26 cellular contexts compared by ENCODE assay signal in genomic region chr13:113361406-113361805, GRCh38. TPM values are rescaled to one million over a fixed set of nuclear protein-coding genes. Genes with fewer than 3 reads are reported as not detected.
A peak's percentile ranks its signal among the peaks of the same experiment; 100 is the strongest.
DNase-seq lines count a peak whose midpoint lies in the region; ATAC-seq and TF ChIP-seq lines count a peak whose summit lies in the region.
"Had no signal": no experiment of that assay in that cellular context is flagged by ENCODE, and none has a peak within 500 bp of the region (broad histone marks: within the 10 kb centered on the region; RNA-seq: fewer than 3 reads in every experiment).

No MANE protein-coding gene starts in this region.

- peak; percentile 48 for ATAC-seq in activated naive CD8-positive, alpha-beta T cell treated with anti-CD3 and anti-CD28 coated beads, Interleukin-2, amount 50 U/mL, for 24 hours
- ATAC-seq in WTC11 (no peak), memory B cell (ENCODE audit: low read depth) (peak; percentile 26), Right ventricle myocardium superior (ENCODE audit: poor library complexity) (no peak), GM19467 (IDR thresholded peaks at IDR 0.05; ENCODE audit: unreplicated experiment) (no peak), GM18858 (IDR thresholded peaks at IDR 0.05; ENCODE audit: unreplicated experiment) (no peak)
- ATAC-seq: gastroesophageal sphincter, left lung had no signal

- no peak for TF ChIP-seq CTCF in WTC11 (IDR thresholded peaks at IDR 0.05)

- H3K36me3 Mint-ChIP-seq in activated naive CD8-positive, alpha-beta T cell treated with anti-CD3 and anti-CD28 coated beads, Interleukin-2, amount 50 U/mL, for 24 hours (ENCODE audit: low read depth) = no peaks in the 10 kb centered on the region
- no peaks in the 10 kb centered on the region for H3K36me3 Mint-ChIP-seq in activated naive CD8-positive, alpha-beta T cell treated with anti-CD3 and anti-CD28 coated beads for 36 hours
- H3K36me3 Mint-ChIP-seq in WTC11 = peaks cover 21% of the 10 kb centered on the region
- H3K36me3 Mint-ChIP-seq in memory B cell = peaks cover 1% of the 10 kb centered on the region
- no peaks in the 10 kb centered on the region for H3K36me3 Mint-ChIP-seq in immature natural killer cell

- POLR2A ChIA-PET in WTC11 (lab: Charles Lee) = no interaction called here

- CTCF ChIA-PET in WTC11 (lab: Charles Lee) = interaction anchor here (6.1 kb wide), 1 partner anchor 30 kb away, joined by 34 read pairs; no protein-coding TSS in a partner anchor

- no peak overlapping the region for H3K27ac Mint-ChIP-seq in activated naive CD8-positive, alpha-beta T cell treated with anti-CD3 and anti-CD28 coated beads, Interleukin-2, amount 50 U/mL, for 24 hours
- no peak overlapping the region for H3K27ac Mint-ChIP-seq in activated naive CD8-positive, alpha-beta T cell treated with anti-CD3 and anti-CD28 coated beads for 36 hours
- H3K27ac Mint-ChIP-seq in WTC11 = no peak overlapping the region
- H3K27ac Mint-ChIP-seq in memory B cell = no peak overlapping the region
- no peak overlapping the region for H3K27ac Mint-ChIP-seq in immature natural killer cell
- H3K27ac Mint-ChIP-seq: B cell; dendritic cell treated with granulocyte-macrophage colony-stimulating factor and Interleukin-4, amounts not matched to agents 40 ng/mL and 50 ng/mL, for 4 days had no signal

- no peaks in the 10 kb centered on the region for H3K9me3 Mint-ChIP-seq in activated naive CD8-positive, alpha-beta T cell treated with anti-CD3 and anti-CD28 coated beads, Interleukin-2, amount 50 U/mL, for 24 hours
- H3K9me3 Mint-ChIP-seq in activated naive CD8-positive, alpha-beta T cell treated with anti-CD3 and anti-CD28 coated beads for 36 hours = no peaks in the 10 kb centered on the region
- H3K9me3 Mint-ChIP-seq in WTC11 (no peaks in the 10 kb centered on the region), memory B cell (no peaks in the 10 kb centered on the region), immature natural killer cell (no peaks in the 10 kb centered on the region)
- H3K9me3 Mint-ChIP-seq: dendritic cell treated with granulocyte-macrophage colony-stimulating factor and Interleukin-4, amounts not matched to agents 40 ng/mL and 50 ng/mL, for 4 days had no signal

- intact Hi-C loops in Right ventricle myocardium superior (cut with DNase I) = no loop called here

- H3K4me3 Mint-ChIP-seq in activated naive CD8-positive, alpha-beta T cell treated with anti-CD3 and anti-CD28 coated beads, Interleukin-2, amount 50 U/mL, for 24 hours = no peak overlapping the region
- H3K4me3 Mint-ChIP-seq in activated naive CD8-positive, alpha-beta T cell treated with anti-CD3 and anti-CD28 coated beads for 36 hours = no peak overlapping the region
- H3K4me3 Mint-ChIP-seq in WTC11 = peak overlapping the region; percentile 33
- no peak overlapping the region for H3K4me3 Mint-ChIP-seq in memory B cell
- no peak overlapping the region for H3K4me3 Mint-ChIP-seq in immature natural killer cell
- H3K4me3 Mint-ChIP-seq: B cell; dendritic cell treated with granulocyte-macrophage colony-stimulating factor and Interleukin-4, amounts not matched to agents 40 ng/mL and 50 ng/mL, for 4 days had no signal

- no peak for DNase-seq in activated naive CD8-positive, alpha-beta T cell treated with anti-CD3 and anti-CD28 coated beads, Interleukin-2, amount 50 U/mL, for 24 hours
- no peak for DNase-seq in activated naive CD8-positive, alpha-beta T cell treated with anti-CD3 and anti-CD28 coated beads for 36 hours
- no peak for DNase-seq in WTC11 (ENCODE audit: low spot score)
- no peak for DNase-seq in memory B cell (ENCODE audit: low spot score in 2 of 2)
- DNase-seq in Right ventricle myocardium superior = no peak
- DNase-seq in immature natural killer cell = no peak
- DNase-seq: activated CD4-positive, alpha-beta T cell treated with anti-CD3 and anti-CD28 coated beads, Interleukin-2, amount 50 U/mL, for 4 hours; activated CD4-positive, CD25-positive, alpha-beta regulatory T cell; activated gamma-delta T cell; central memory CD4-positive, alpha-beta T cell; HCEC 1CT; hippocampal formation; KG1; left lung; MG63; NCI-H1417 treated with DMSO at 0.1 percent for 48 hours; NCI-H2081; NCI-H2227 treated with DMSO at 0.1 percent for 48 hours; NCI-H69; retina; spleen had no signal

- H3K27me3 Mint-ChIP-seq in activated naive CD8-positive, alpha-beta T cell treated with anti-CD3 and anti-CD28 coated beads, Interleukin-2, amount 50 U/mL, for 24 hours = peaks cover 34% of the 10 kb centered on the region
- H3K27me3 Mint-ChIP-seq in activated naive CD8-positive, alpha-beta T cell treated with anti-CD3 and anti-CD28 coated beads for 36 hours = peaks cover 54% of the 10 kb centered on the region
- no peaks in the 10 kb centered on the region for H3K27me3 Mint-ChIP-seq in WTC11 (ENCODE audit: low read depth)
- peaks cover 13% of the 10 kb centered on the region for H3K27me3 Mint-ChIP-seq in memory B cell
- H3K27me3 Mint-ChIP-seq in immature natural killer cell (ENCODE audit: low read depth in 3 of 3) = peaks cover 5 to 11% (median 10%) of the 10 kb centered on the region in 3 donors

- peaks cover 7% of the 10 kb centered on the region for H3K4me1 Mint-ChIP-seq in activated naive CD8-positive, alpha-beta T cell treated with anti-CD3 and anti-CD28 coated beads, Interleukin-2, amount 50 U/mL, for 24 hours
- H3K4me1 Mint-ChIP-seq in activated naive CD8-positive, alpha-beta T cell treated with anti-CD3 and anti-CD28 coated beads for 36 hours = no peaks in the 10 kb centered on the region
- H3K4me1 Mint-ChIP-seq in WTC11 = peaks cover 14% of the 10 kb centered on the region
- no peaks in the 10 kb centered on the region for H3K4me1 Mint-ChIP-seq in memory B cell
- peaks cover 0 to 7% of the 10 kb centered on the region in 2 donors for H3K4me1 Mint-ChIP-seq in immature natural killer cell

TF ChIP-seq in WTC11, 78 proteins besides CTCF, POLR2A, EP300 and RAD21:
- TF ChIP-seq, protein P1, sequence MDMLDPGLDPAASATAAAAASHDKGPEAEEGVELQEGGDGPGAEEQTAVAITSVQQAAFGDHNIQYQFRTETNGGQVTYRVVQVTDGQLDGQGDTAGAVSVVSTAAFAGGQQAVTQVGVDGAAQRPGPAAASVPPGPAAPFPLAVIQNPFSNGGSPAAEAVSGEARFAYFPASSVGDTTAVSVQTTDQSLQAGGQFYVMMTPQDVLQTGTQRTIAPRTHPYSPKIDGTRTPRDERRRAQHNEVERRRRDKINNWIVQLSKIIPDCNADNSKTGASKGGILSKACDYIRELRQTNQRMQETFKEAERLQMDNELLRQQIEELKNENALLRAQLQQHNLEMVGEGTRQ (CRISPR knock-in tag; IDR thresholded peaks at IDR 0.05) = no peak
- TF ChIP-seq NR3C1 (CRISPR knock-in tag; conservative IDR thresholded peaks at IDR 0.05; ENCODE audit: low read depth) (no peak), SMAD4 (CRISPR knock-in tag; IDR thresholded peaks at IDR 0.05) (no peak), FOXP4 (CRISPR knock-in tag; IDR thresholded peaks at IDR 0.05) (no peak), E2F4 (CRISPR knock-in tag; IDR thresholded peaks at IDR 0.05; ENCODE audit: borderline replicate concordance, low read depth) (no peak)

RNA-seq across cellular contexts. Expression of gene GRTP1, which starts 2.5 kb away (rescaled TPM):
- not detected for total RNA-seq in activated naive CD8-positive, alpha-beta T cell treated with anti-CD3 and anti-CD28 coated beads for 36 hours
- total RNA-seq in WTC11 (2021) = 59.0 to 62.0 TPM (median 60.0 TPM) in 3 replicates
- total RNA-seq in Right ventricle myocardium superior = 1.1 TPM
- under 1 TPM in 1 of 3 donors, not detected in 2; 0.17 TPM for polyA plus RNA-seq in immature natural killer cell
- total RNA-seq: B cell had no signal

Comparison
In these comparisons a context has a peak if more than half of its experiments do, and no peak if none do; other contexts are left out.
1. ATAC-seq: peak in activated naive CD8-positive, alpha-beta T cell treated with anti-CD3 and anti-CD28 coated beads, Interleukin-2, amount 50 U/mL, for 24 hours (single experiment) and memory B cell (single experiment); none in WTC11 (single experiment), Right ventricle myocardium superior (single experiment), GM19467 (single experiment) and GM18858 (single experiment).
2. RNA of gene GRTP1, which starts 2.5 kb away (total RNA-seq): 59.0 to 62.0 TPM in WTC11; 1.1 TPM in Right ventricle myocardium superior (single experiment) and not detected in activated naive CD8-positive, alpha-beta T cell treated with anti-CD3 and anti-CD28 coated beads for 36 hours; every median in the first group is over 10 times any median in the second.